In genomic region chr17:72344613-72345012, GRCh38 we compare ENCODE assay signal across 1 cellular context.
TF ChIP-seq lines count a peak whose summit lies in the region.

No MANE protein-coding gene starts in this region.

TF ChIP-seq in GM12878, 131 proteins besides CTCF, POLR2A, EP300 and RAD21 (continued from another document):
- TF ChIP-seq PRDM15 (CRISPR knock-in tag; IDR thresholded peaks at IDR 0.05) (no peak), MEF2B (IDR thresholded peaks at IDR 0.05; ENCODE audit: partially characterized antibody, poor library complexity, severe bottlenecking) (peak; percentile 34), CBX5 (IDR thresholded peaks at IDR 0.05; ENCODE audit: low read depth) (peak; percentile 80; the same call in 1 of the 2 replicates)
TF ChIP-seq in GM12878: peak in this region for 4.
